Comparison of ENCODE assay signal across 11 cellular contexts in genomic region chr3:187979543-187979942, GRCh38.
DNase-seq lines count a peak whose midpoint lies in the region; ATAC-seq and TF ChIP-seq lines count a peak whose summit lies in the region.
"Had no signal": no experiment of that assay in that cellular context is flagged by ENCODE, and none has a peak within 500 bp of the region (broad histone marks: within the 10 kb centered on the region; RNA-seq: fewer than 3 reads in every experiment).

No MANE protein-coding gene starts in this region.

- H3K27ac ChIP-seq in neuronal stem cell (replicated peaks; ENCODE audit: low read length) (no peak overlapping the region), left lung (no peak overlapping the region)

- peak; percentile 85 to 90 for ATAC-seq in naive B cell (ENCODE audit: low read depth in 2 of 2)
- no peak for ATAC-seq in left lung

- no peak overlapping the region for H3K9ac ChIP-seq in neuronal stem cell (ENCODE audit: low read depth, low read length, poor library complexity)

- POLR2A ChIA-PET in activated CD4-positive, alpha-beta memory T cell treated with anti-CD3 and anti-CD28 coated beads for 36 hours (lab: Charles Lee), result no interaction called here

- intact Hi-C loops in activated CD4-positive, alpha-beta memory T cell treated with anti-CD3 and anti-CD28 coated beads for 36 hours (cut with micrococcal nuclease), result loop anchor here (5.0 to 10.0 kb wide), 6 partner anchors 205 to 1155 kb away; no protein-coding TSS in a partner anchor
- intact Hi-C loops in left lung (cut with DNase I), result no loop called here

- H4K91ac ChIP-seq in neuronal stem cell (ENCODE audit: low read depth, low read length, poor library complexity), result no peak overlapping the region

- no peak overlapping the region for H2AFZ ChIP-seq in neuronal stem cell (ENCODE audit: low read length)

- TF ChIP-seq CTCF in left lung (IDR thresholded peaks at IDR 0.05), result no peak

- H3K27me3 ChIP-seq in neuronal stem cell (ENCODE audit: control insufficient read depth in 3 of 3, insufficient read depth in 3 of 3, low read depth in 1 of 3, low read length in 3 of 3), result no peaks in the 10 kb centered on the region
- H3K27me3 ChIP-seq in left lung, result no peaks in the 10 kb centered on the region

- no peak overlapping the region for H2BK12ac ChIP-seq in neuronal stem cell (ENCODE audit: low read length)

- H3K27ac Mint-ChIP-seq in activated CD4-positive, alpha-beta memory T cell treated with anti-CD3 and anti-CD28 coated beads for 36 hours, result peak overlapping the region; percentile 13
- H3K27ac Mint-ChIP-seq in naive B cell, result peak overlapping the region; percentile 87 to 99 (median 96)

- peaks cover 3% of the 10 kb centered on the region for H3K36me3 Mint-ChIP-seq in activated CD4-positive, alpha-beta memory T cell treated with anti-CD3 and anti-CD28 coated beads for 36 hours
- no peaks in the 10 kb centered on the region for H3K36me3 Mint-ChIP-seq in naive B cell

- DNase-seq in activated T-cell treated with anti-CD3 and anti-CD28 coated beads, Interleukin-2, amount 50 U/mL, for 1 hour, result peak; percentile 35
- DNase-seq in activated T-cell treated with anti-CD3 and anti-CD28 coated beads for 4 hours (no peak), NAMALWA (ENCODE audit: low spot score) (peak; percentile 97), naive B cell (peak; percentile 82), midbrain (lab: John Stamatoyannopoulos, UW) (no peak), neuronal stem cell (ENCODE audit: low spot score) (no peak), left lung (no peak)
- peak; percentile 32 for DNase-seq in activated CD4-positive, alpha-beta memory T cell treated with anti-CD3 and anti-CD28 coated beads for 36 hours
- DNase-seq: activated CD8-positive, alpha-beta memory T cell treated with anti-CD3 and anti-CD28 coated beads for 24 hours; islet precursor cell; NCI-H524 had no signal

- H3K23ac ChIP-seq in neuronal stem cell (ENCODE audit: low read depth, low read length, poor library complexity), result no peak overlapping the region

- no peak overlapping the region for H3K18ac ChIP-seq in neuronal stem cell (ENCODE audit: low read length)

- H3K27me3 Mint-ChIP-seq in activated CD4-positive, alpha-beta memory T cell treated with anti-CD3 and anti-CD28 coated beads for 36 hours, result no peaks in the 10 kb centered on the region
- peaks cover 0 to 1% (median 0%) of the 10 kb centered on the region in 3 donors for H3K27me3 Mint-ChIP-seq in naive B cell

- no peak overlapping the region for H3K4ac ChIP-seq in neuronal stem cell (ENCODE audit: low read length)

- H2AK5ac ChIP-seq in neuronal stem cell (ENCODE audit: low read depth, low read length), result no peak overlapping the region

- H3K4me1 ChIP-seq in neuronal stem cell (ENCODE audit: control insufficient read depth in 2 of 2, insufficient read depth in 1 of 2, low read depth in 1 of 2, low read length in 2 of 2) (no peaks in the 10 kb centered on the region), left lung (peaks cover 0 to 10% of the 10 kb centered on the region in 2 donors)

- H3K36me3 ChIP-seq in neuronal stem cell (replicated peaks in 1 of 2; ENCODE audit: control insufficient read depth in 2 of 2, insufficient read depth in 2 of 2, low read length in 2 of 2) (no peaks in the 10 kb centered on the region), left lung (no peaks in the 10 kb centered on the region)

- WGBS in neuronal stem cell (ENCODE audit: extremely low coverage in 2 of 2, insufficient read length in 2 of 2, insufficient replicate concordance in 1 of 2), 2 donors, result no CpG with 5 or more reads among the region's 2 CpGs

- peaks cover 65% of the 10 kb centered on the region for H3K4me1 Mint-ChIP-seq in activated CD4-positive, alpha-beta memory T cell treated with anti-CD3 and anti-CD28 coated beads for 36 hours (ENCODE audit: low read depth)
- peaks cover 51 to 73% (median 66%) of the 10 kb centered on the region in 3 donors for H3K4me1 Mint-ChIP-seq in naive B cell

- peaks cover 4% of the 10 kb centered on the region for H3K9me3 Mint-ChIP-seq in activated CD4-positive, alpha-beta memory T cell treated with anti-CD3 and anti-CD28 coated beads for 36 hours
- peaks cover 0 to 5% (median 0%) of the 10 kb centered on the region in 7 donors for H3K9me3 Mint-ChIP-seq in naive B cell

- H2BK5ac ChIP-seq in neuronal stem cell (ENCODE audit: low read length), result no peak overlapping the region

- H3K4me3 Mint-ChIP-seq in activated CD4-positive, alpha-beta memory T cell treated with anti-CD3 and anti-CD28 coated beads for 36 hours, result no peak overlapping the region
- peak overlapping the region in 5 of 8 donors; percentile 34 to 64 (median 53) for H3K4me3 Mint-ChIP-seq in naive B cell

- H3K14ac ChIP-seq in neuronal stem cell (ENCODE audit: low read length), result no peak overlapping the region

- no peak overlapping the region for H3K4me2 ChIP-seq in neuronal stem cell (ENCODE audit: insufficient read depth, low read length, poor library complexity, severe bottlenecking)

- H3K9me3 ChIP-seq in neuronal stem cell (replicated peaks in 1 of 2; ENCODE audit: control insufficient read depth in 2 of 2, insufficient read depth in 1 of 2, low read depth in 1 of 2, low read length in 2 of 2) (peaks cover 0 to 3% of the 10 kb centered on the region in 2 donors), left lung (peaks cover 0 to 5% of the 10 kb centered on the region in 2 donors)

- H4K8ac ChIP-seq in neuronal stem cell (ENCODE audit: low read depth, low read length), result no peak overlapping the region

- no peaks in the 10 kb centered on the region for H3K79me1 ChIP-seq in neuronal stem cell (ENCODE audit: low read depth, low read length)

- no peak overlapping the region for H3K4me3 ChIP-seq in neuronal stem cell (ENCODE audit: low read length in 2 of 2)
- H3K4me3 ChIP-seq in left lung, result no peak overlapping the region

- H2BK120ac ChIP-seq in neuronal stem cell (ENCODE audit: low read depth, low read length), result no peak overlapping the region

- H2BK15ac ChIP-seq in neuronal stem cell (ENCODE audit: low read length), result no peak overlapping the region

- CTCF ChIA-PET in activated CD4-positive, alpha-beta memory T cell treated with anti-CD3 and anti-CD28 coated beads for 36 hours (lab: Charles Lee), result no interaction called here

Comparison
In these comparisons a context has a peak if more than half of its experiments do, and no peak if none do; other contexts are left out.
1. DNase-seq: peak in activated T-cell treated with anti-CD3 and anti-CD28 coated beads, Interleukin-2, amount 50 U/mL, for 1 hour (single experiment), NAMALWA (single experiment), activated CD4-positive, alpha-beta memory T cell treated with anti-CD3 and anti-CD28 coated beads for 36 hours (single experiment) and naive B cell (single experiment); none in activated T-cell treated with anti-CD3 and anti-CD28 coated beads for 4 hours (single experiment), midbrain (single experiment), neuronal stem cell (single experiment) and left lung (0 of 2).